In genomic region chr6:24646771-24647170, GRCh38 we compare ENCODE assay signal across 8 cellular contexts. TPM values are rescaled to one million over a fixed set of nuclear protein-coding genes. Genes with fewer than 3 reads are reported as not detected.
DNase-seq lines count a peak whose midpoint lies in the region; ATAC-seq and TF ChIP-seq lines count a peak whose summit lies in the region.

No MANE protein-coding gene starts in this region.

- peaks cover 0 to 3% of the 10 kb centered on the region in 2 experiments; a peak in 3 of 4 replicates for H3K4me1 ChIP-seq in SK-N-SH (ENCODE audit: control insufficient read depth in 1 of 2, insufficient read depth in 2 of 2, low read depth in 1 of 2, low read length in 1 of 2)
- H3K4me1 ChIP-seq in neutrophil (ENCODE audit: control insufficient read depth in 1 of 2, insufficient read depth in 1 of 2, low read depth in 1 of 2, low read length in 1 of 2) = peaks cover 13% of the 10 kb centered on the region in 2 experiments

- H3K9me2 ChIP-seq in SK-N-SH = no peaks in the 10 kb centered on the region

- no peak overlapping the region for H3K27ac ChIP-seq in SK-N-SH (ENCODE audit: low read depth in 2 of 2, low read length in 1 of 2)
- peak overlapping the region; percentile 57 for H3K27ac ChIP-seq in cingulate gyrus (ENCODE audit: low read depth, low read length)
- H3K27ac ChIP-seq in neutrophil = peak overlapping the region; percentile 79

- H3K36me3 ChIP-seq in SK-N-SH (replicated peaks in 1 of 2; ENCODE audit: control insufficient read depth in 1 of 2, insufficient read depth in 2 of 2, low read length in 1 of 2) (peaks cover 13 to 18% of the 10 kb centered on the region in 2 experiments), neutrophil (peaks cover 29% of the 10 kb centered on the region)

- H3K9me3 ChIP-seq in SK-N-SH (no peaks in the 10 kb centered on the region), neutrophil (no peaks in the 10 kb centered on the region)

- no peak overlapping the region for H3K9ac ChIP-seq in SK-N-SH

- H3K4me3 ChIP-seq in SK-N-SH (ENCODE audit: low read depth in 2 of 2, low read length in 1 of 2) (no peak overlapping the region), neutrophil (ENCODE audit: low read depth in 1 of 2, low read length in 1 of 2) (peak overlapping the region in 1 of 2 experiments; percentile 81)

- peak overlapping the region; percentile 87; the same call in 1 of the 2 replicates for H3K4me2 ChIP-seq in SK-N-SH

- H3K27me3 ChIP-seq in SK-N-SH (ENCODE audit: insufficient read depth) = no peaks in the 10 kb centered on the region
- H3K27me3 ChIP-seq in neutrophil = peaks cover 35% of the 10 kb centered on the region

- no peak for DNase-seq in SK-N-SH
- DNase-seq in NCI-H69 (lab: John Stamatoyannopoulos, UW) = peak; percentile 56
- DNase-seq in globus pallidus (ENCODE audit: low spot score) = no peak

- H4K20me1 ChIP-seq in SK-N-SH (ENCODE audit: insufficient read depth) = no peaks in the 10 kb centered on the region

- CTCF ChIA-PET in SK-N-SH (lab: Yijun Ruan, JAX) = interaction anchor here (0.6 to 2.8 kb wide), 4 partner anchors 12 to 1116 kb away, joined by 3 to 9 read pairs (median 8); no protein-coding TSS in a partner anchor

- ATAC-seq in SK-N-SH treated with all-trans-retinoic acid at 6 μM for 48 hours (no peak), HG03442 (IDR thresholded peaks at IDR 0.05; ENCODE audit: unreplicated experiment) (no peak), GM18870 (IDR thresholded peaks at IDR 0.05; ENCODE audit: unreplicated experiment) (no peak)

- no peak for TF ChIP-seq RAD21 in SK-N-SH (IDR thresholded peaks at IDR 0.05; ENCODE audit: low read length)

- TF ChIP-seq CTCF in SK-N-SH (IDR thresholded peaks at IDR 0.05) (no peak), neutrophil (IDR thresholded peaks at IDR 0.05) (no peak)

- no peak for TF ChIP-seq EP300 in SK-N-SH (IDR thresholded peaks at IDR 0.05; ENCODE audit: borderline replicate concordance in 1 of 2, low read depth in 1 of 2, low read length in 1 of 2)

- H3F3A ChIP-seq in SK-N-SH (replicated peaks; ENCODE audit: insufficient read depth) = peaks cover 4% of the 10 kb centered on the region

- no peaks in the 10 kb centered on the region for H3K79me2 ChIP-seq in SK-N-SH (ENCODE audit: insufficient read depth)

- WGBS in SK-N-SH (ENCODE audit: low lambda C conversion rate) = 81% methylated on average over 8 of the region's 8 CpGs

- POLR2A ChIA-PET in SK-N-SH (lab: Yijun Ruan, JAX) = no interaction called here

- H2AFZ ChIP-seq in SK-N-SH (ENCODE audit: low read depth) = peak overlapping the region; percentile 96; the same call in 1 of the 2 replicates

TF ChIP-seq in SK-N-SH, 30 proteins besides CTCF, POLR2A, EP300 and RAD21:
- TF ChIP-seq SMC3 (IDR thresholded peaks at IDR 0.05; ENCODE audit: low read depth, low read length) = no peak
- no peak for TF ChIP-seq CHD2 (IDR thresholded peaks at IDR 0.05; ENCODE audit: low read length, partially characterized antibody)
- no peak for TF ChIP-seq RXRA (IDR thresholded peaks at IDR 0.05; ENCODE audit: borderline replicate concordance, low read depth)
- no peak for TF ChIP-seq RCOR1 (IDR thresholded peaks at IDR 0.05; ENCODE audit: low read length)

TF ChIP-seq in SK-N-SH treated with all-trans-retinoic acid at 6 μM for 48 hours, 23 proteins besides CTCF, POLR2A, EP300 and RAD21:
- TF ChIP-seq ZC3H10 (CRISPR knock-in tag; IDR thresholded peaks at IDR 0.05) (no peak), POU6F1 (CRISPR knock-in tag; IDR thresholded peaks at IDR 0.05; ENCODE audit: borderline replicate concordance, low read depth) (no peak), ESRRG (CRISPR knock-in tag; IDR thresholded peaks at IDR 0.05) (no peak), ZNF8 (CRISPR knock-in tag; IDR thresholded peaks at IDR 0.05) (no peak), CSDC2 (CRISPR knock-in tag; IDR thresholded peaks at IDR 0.05) (no peak), ARNTL (CRISPR knock-in tag; IDR thresholded peaks at IDR 0.05; ENCODE audit: borderline replicate concordance, low read depth) (no peak), ZFP3 (CRISPR knock-in tag; IDR thresholded peaks at IDR 0.05) (no peak), TSHZ2 (CRISPR knock-in tag; IDR thresholded peaks at IDR 0.05) (no peak), TOX (CRISPR knock-in tag; IDR thresholded peaks at IDR 0.05; ENCODE audit: borderline replicate concordance) (no peak), BACH2 (CRISPR knock-in tag; IDR thresholded peaks at IDR 0.05; ENCODE audit: borderline replicate concordance) (no peak), ZFP30 (CRISPR knock-in tag; IDR thresholded peaks at IDR 0.05) (no peak), OSR1 (CRISPR knock-in tag; IDR thresholded peaks at IDR 0.05) (no peak), SNAI2 (CRISPR knock-in tag; IDR thresholded peaks at IDR 0.05) (no peak)
- TF ChIP-seq, protein P1, sequence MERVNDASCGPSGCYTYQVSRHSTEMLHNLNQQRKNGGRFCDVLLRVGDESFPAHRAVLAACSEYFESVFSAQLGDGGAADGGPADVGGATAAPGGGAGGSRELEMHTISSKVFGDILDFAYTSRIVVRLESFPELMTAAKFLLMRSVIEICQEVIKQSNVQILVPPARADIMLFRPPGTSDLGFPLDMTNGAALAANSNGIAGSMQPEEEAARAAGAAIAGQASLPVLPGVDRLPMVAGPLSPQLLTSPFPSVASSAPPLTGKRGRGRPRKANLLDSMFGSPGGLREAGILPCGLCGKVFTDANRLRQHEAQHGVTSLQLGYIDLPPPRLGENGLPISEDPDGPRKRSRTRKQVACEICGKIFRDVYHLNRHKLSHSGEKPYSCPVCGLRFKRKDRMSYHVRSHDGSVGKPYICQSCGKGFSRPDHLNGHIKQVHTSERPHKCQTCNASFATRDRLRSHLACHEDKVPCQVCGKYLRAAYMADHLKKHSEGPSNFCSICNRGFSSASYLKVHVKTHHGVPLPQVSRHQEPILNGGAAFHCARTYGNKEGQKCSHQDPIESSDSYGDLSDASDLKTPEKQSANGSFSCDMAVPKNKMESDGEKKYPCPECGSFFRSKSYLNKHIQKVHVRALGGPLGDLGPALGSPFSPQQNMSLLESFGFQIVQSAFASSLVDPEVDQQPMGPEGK (CRISPR knock-in tag; IDR thresholded peaks at IDR 0.05; ENCODE audit: borderline replicate concordance) = no peak
- TF ChIP-seq, protein P2, sequence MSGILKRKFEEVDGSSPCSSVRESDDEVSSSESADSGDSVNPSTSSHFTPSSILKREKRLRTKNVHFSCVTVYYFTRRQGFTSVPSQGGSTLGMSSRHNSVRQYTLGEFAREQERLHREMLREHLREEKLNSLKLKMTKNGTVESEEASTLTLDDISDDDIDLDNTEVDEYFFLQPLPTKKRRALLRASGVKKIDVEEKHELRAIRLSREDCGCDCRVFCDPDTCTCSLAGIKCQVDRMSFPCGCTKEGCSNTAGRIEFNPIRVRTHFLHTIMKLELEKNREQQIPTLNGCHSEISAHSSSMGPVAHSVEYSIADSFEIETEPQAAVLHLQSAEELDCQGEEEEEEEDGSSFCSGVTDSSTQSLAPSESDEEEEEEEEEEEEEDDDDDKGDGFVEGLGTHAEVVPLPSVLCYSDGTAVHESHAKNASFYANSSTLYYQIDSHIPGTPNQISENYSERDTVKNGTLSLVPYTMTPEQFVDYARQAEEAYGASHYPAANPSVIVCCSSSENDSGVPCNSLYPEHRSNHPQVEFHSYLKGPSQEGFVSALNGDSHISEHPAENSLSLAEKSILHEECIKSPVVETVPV (CRISPR knock-in tag; IDR thresholded peaks at IDR 0.05) = no peak

RNA-seq across cellular contexts. Expression of gene KIAA0319, which starts 0.8 kb away (rescaled TPM):
- polyA plus RNA-seq in SK-N-SH (2012; rRNA removed) = 0.03 and 0.06 TPM in 2 replicates
- polyA plus RNA-seq in SK-N-SH (2012; cell fraction: cytosol; rRNA removed) = 0.04 TPM in 2 replicates
- 0.12 and 0.14 TPM in 2 replicates for polyA plus RNA-seq in SK-N-SH (2012; cell fraction: nucleus; rRNA removed)

RNA-seq across cellular contexts. Expression of gene TDP2, which starts 19.9 kb away (rescaled TPM):
- 20.0 and 20.2 TPM in 2 replicates for polyA plus RNA-seq in SK-N-SH (2012; rRNA removed)
- polyA plus RNA-seq in SK-N-SH (2012; cell fraction: cytosol; rRNA removed) = 23.6 and 29.5 TPM in 2 replicates
- 24.8 and 38.0 TPM in 2 replicates for polyA plus RNA-seq in SK-N-SH (2012; cell fraction: nucleus; rRNA removed)

RNA-seq across cellular contexts. Expression of gene ACOT13, which starts 20.1 kb away (rescaled TPM):
- polyA plus RNA-seq in SK-N-SH (2012; rRNA removed) = 18.0 and 20.8 TPM in 2 replicates
- polyA plus RNA-seq in SK-N-SH (2012; cell fraction: cytosol; rRNA removed) = 24.5 and 33.6 TPM in 2 replicates
- polyA plus RNA-seq in SK-N-SH (2012; cell fraction: nucleus; rRNA removed) = 5.2 and 7.7 TPM in 2 replicates

Comparison
In these comparisons a context has a peak if more than half of its experiments do, and no peak if none do; other contexts are left out.
1. H3K27ac ChIP-seq: peak in cingulate gyrus (single experiment) and neutrophil (single experiment); none in SK-N-SH (0 of 2).